Comparison of ENCODE assay signal across 8 cellular contexts in the genomic region with DNA sequence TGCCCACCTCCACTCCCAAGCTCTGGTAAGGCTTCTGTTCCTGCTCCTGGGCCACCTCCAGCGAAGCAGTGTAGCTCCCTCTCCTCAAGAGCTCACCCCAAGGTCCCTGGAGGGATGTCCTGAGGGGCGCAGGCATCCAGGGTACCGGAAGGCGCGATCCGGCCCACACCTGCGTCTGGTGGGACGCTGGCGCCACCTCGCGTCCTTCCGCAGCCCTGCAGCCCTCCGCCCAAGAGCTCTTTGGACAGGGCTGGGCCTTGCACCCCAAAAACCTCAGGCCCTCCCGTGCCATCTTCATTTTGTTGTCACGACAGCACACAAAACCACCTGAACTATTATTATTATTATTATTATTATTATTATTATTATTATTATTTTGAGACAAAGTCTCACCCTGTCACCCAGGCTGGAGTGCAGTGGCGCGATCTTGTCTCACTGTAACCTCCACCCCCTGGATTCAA. TPM values are rescaled to one million over a fixed set of nuclear protein-coding genes. Genes with fewer than 3 reads are reported as not detected.
A peak's percentile ranks its signal among the peaks of the same experiment; 100 is the strongest.
DNase-seq lines count a peak whose midpoint lies in the region; ATAC-seq and TF ChIP-seq lines count a peak whose summit lies in the region.

No MANE protein-coding gene starts in this region.

- TF ChIP-seq CTCF in GM23338 (conservative IDR thresholded peaks at IDR 0.05; ENCODE audit: low read depth in 2 of 2) = peak; percentile 69 to 99
- TF ChIP-seq CTCF in VCaP (conservative IDR thresholded peaks at IDR 0.05) = peak; percentile 91
- TF ChIP-seq CTCF in epithelial cell of esophagus (IDR thresholded peaks at IDR 0.05; ENCODE audit: insufficient read depth, low read depth, low read length, missing control alignments) = peak; percentile 79
- peak; percentile 6 to 80 (median 50) for TF ChIP-seq CTCF in spleen (IDR thresholded peaks at IDR 0.05 in 8 of 11, conservative IDR thresholded peaks at IDR 0.05 in 3 of 11)

- no peaks in the 10 kb centered on the region for H3K9me3 ChIP-seq in spleen

- H3K36me3 ChIP-seq in GM23338 (ENCODE audit: insufficient read depth) (no peaks in the 10 kb centered on the region), spleen (no peaks in the 10 kb centered on the region)

- no peaks in the 10 kb centered on the region for H3K79me2 ChIP-seq in GM23338 (replicated peaks; ENCODE audit: insufficient read depth)

- H3K27me3 ChIP-seq in GM23338 (ENCODE audit: insufficient read depth) (no peaks in the 10 kb centered on the region), spleen (replicated peaks in 1 of 7) (peaks cover 0 to 54% (median 4%) of the 10 kb centered on the region in 7 donors)

- H3K4me1 Mint-ChIP-seq in GM23338 = peaks cover 1% of the 10 kb centered on the region; the same call in 2 of the 3 replicates

- ATAC-seq in GM23338 = peak; percentile 90
- no peak for ATAC-seq in GM21717 (IDR thresholded peaks at IDR 0.05; ENCODE audit: unreplicated experiment)

- peaks cover 8% of the 10 kb centered on the region for H3K27me3 Mint-ChIP-seq in GM23338 (ENCODE audit: insufficient read depth, low read depth, poor library complexity)

- intact Hi-C loops in spleen (cut with DNase I; ENCODE audit: low total_unique reads) = no loop called here

- H3K4me3 Mint-ChIP-seq in GM23338 = no peak overlapping the region

- no peak overlapping the region for H3K4me3 ChIP-seq in GM23338
- H3K4me3 ChIP-seq in epithelial cell of esophagus (ENCODE audit: low read length) = no peak overlapping the region
- H3K4me3 ChIP-seq in spleen = no peak overlapping the region

- DNase-seq in CMK (ENCODE audit: low read depth) (peak; percentile 26), GM23338 (ENCODE audit: low spot score) (peak; percentile 79), epithelial cell of esophagus (ENCODE audit: low read depth) (peak; percentile 36), spleen (no peak), SHP77 treated with DMSO at 0.1 percent for 48 hours (lab: John Stamatoyannopoulos, UW) (no peak)
- DNase-seq in stimulated activated naive CD4-positive, alpha-beta T cell treated with Interleukin-2 at 50 U/mL for 16 hours (lab: John Stamatoyannopoulos, UW) = no peak

- no peaks in the 10 kb centered on the region; the same call in 2 of the 3 replicates for H3K36me3 Mint-ChIP-seq in GM23338 (ENCODE audit: low read depth)

- no peak for TF ChIP-seq POLR2A in spleen (IDR thresholded peaks at IDR 0.05)

- H3K27ac ChIP-seq in GM23338 (ENCODE audit: low read depth) (no peak overlapping the region), VCaP (no peak overlapping the region), spleen (no peak overlapping the region)

- 17 to 24% (median 17%) methylated on average over 15 to 17 of the region's 17 CpGs for WGBS in spleen, 5 donors

- H3K4me1 ChIP-seq in GM23338 (ENCODE audit: insufficient read depth) (no peaks in the 10 kb centered on the region; the same call in 1 of the 2 replicates), spleen (peaks cover 0 to 3% (median 0%) of the 10 kb centered on the region in 6 donors)

- no peak overlapping the region for H3K4me2 ChIP-seq in GM23338

- peak overlapping the region; percentile 94 for H2AFZ ChIP-seq in GM23338

- H4K20me1 ChIP-seq in GM23338 (replicated peaks; ENCODE audit: insufficient read depth) = no peaks in the 10 kb centered on the region

- 0 out of 2 replicates have a peak, but pooled peaks cover 3% of the 10 kb centered on the region for H3F3A ChIP-seq in GM23338 (replicated peaks; ENCODE audit: low read depth)

- H3K9me2 ChIP-seq in GM23338 (ENCODE audit: insufficient read depth) = no peaks in the 10 kb centered on the region

- H3K9me3 Mint-ChIP-seq in GM23338 = no peaks in the 10 kb centered on the region

- H3K27ac Mint-ChIP-seq in GM23338 = no peak overlapping the region

TF ChIP-seq in GM23338, 12 proteins besides CTCF, POLR2A, EP300 and RAD21:
- TF ChIP-seq JUNB (IDR thresholded peaks at IDR 0.05; ENCODE audit: unreplicated experiment) (no peak), CREB1 (CRISPR knock-in tag; IDR thresholded peaks at IDR 0.05; ENCODE audit: low read depth) (0 out of 2 replicates have a peak, but pooled peaks have one; percentile 12)
- TF ChIP-seq, protein P1, sequence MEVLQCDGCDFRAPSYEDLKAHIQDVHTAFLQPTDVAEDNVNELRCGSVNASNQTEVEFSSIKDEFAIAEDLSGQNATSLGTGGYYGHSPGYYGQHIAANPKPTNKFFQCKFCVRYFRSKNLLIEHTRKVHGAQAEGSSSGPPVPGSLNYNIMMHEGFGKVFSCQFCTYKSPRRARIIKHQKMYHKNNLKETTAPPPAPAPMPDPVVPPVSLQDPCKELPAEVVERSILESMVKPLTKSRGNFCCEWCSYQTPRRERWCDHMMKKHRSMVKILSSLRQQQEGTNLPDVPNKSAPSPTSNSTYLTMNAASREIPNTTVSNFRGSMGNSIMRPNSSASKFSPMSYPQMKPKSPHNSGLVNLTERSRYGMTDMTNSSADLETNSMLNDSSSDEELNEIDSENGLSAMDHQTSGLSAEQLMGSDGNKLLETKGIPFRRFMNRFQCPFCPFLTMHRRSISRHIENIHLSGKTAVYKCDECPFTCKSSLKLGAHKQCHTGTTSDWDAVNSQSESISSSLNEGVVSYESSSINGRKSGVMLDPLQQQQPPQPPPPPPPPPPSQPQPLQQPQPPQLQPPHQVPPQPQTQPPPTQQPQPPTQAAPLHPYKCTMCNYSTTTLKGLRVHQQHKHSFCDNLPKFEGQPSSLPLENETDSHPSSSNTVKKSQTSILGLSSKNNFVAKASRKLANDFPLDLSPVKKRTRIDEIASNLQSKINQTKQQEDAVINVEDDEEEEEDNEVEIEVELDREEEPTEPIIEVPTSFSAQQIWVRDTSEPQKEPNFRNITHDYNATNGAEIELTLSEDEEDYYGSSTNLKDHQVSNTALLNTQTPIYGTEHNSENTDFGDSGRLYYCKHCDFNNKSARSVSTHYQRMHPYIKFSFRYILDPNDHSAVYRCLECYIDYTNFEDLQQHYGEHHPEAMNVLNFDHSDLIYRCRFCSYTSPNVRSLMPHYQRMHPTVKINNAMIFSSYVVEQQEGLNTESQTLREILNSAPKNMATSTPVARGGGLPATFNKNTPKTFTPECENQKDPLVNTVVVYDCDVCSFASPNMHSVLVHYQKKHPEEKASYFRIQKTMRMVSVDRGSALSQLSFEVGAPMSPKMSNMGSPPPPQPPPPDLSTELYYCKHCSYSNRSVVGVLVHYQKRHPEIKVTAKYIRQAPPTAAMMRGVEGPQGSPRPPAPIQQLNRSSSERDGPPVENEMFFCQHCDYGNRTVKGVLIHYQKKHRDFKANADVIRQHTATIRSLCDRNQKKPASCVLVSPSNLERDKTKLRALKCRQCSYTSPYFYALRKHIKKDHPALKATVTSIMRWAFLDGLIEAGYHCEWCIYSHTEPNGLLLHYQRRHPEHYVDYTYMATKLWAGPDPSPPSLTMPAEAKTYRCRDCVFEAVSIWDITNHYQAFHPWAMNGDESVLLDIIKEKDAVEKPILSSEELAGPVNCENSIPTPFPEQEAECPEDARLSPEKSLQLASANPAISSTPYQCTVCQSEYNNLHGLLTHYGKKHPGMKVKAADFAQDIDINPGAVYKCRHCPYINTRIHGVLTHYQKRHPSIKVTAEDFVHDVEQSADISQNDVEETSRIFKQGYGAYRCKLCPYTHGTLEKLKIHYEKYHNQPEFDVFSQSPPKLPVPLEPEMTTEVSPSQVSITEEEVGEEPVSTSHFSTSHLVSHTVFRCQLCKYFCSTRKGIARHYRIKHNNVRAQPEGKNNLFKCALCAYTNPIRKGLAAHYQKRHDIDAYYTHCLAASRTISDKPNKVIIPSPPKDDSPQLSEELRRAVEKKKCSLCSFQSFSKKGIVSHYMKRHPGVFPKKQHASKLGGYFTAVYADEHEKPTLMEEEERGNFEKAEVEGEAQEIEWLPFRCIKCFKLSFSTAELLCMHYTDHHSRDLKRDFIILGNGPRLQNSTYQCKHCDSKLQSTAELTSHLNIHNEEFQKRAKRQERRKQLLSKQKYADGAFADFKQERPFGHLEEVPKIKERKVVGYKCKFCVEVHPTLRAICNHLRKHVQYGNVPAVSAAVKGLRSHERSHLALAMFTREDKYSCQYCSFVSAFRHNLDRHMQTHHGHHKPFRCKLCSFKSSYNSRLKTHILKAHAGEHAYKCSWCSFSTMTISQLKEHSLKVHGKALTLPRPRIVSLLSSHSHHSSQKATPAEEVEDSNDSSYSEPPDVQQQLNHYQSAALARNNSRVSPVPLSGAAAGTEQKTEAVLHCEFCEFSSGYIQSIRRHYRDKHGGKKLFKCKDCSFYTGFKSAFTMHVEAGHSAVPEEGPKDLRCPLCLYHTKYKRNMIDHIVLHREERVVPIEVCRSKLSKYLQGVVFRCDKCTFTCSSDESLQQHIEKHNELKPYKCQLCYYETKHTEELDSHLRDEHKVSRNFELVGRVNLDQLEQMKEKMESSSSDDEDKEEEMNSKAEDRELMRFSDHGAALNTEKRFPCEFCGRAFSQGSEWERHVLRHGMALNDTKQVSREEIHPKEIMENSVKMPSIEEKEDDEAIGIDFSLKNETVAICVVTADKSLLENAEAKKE (CRISPR knock-in tag; IDR thresholded peaks at IDR 0.05) = no peak

RNA-seq across cellular contexts. Expression of a gene that starts 49.2 kb away (rescaled TPM):
- total RNA-seq in GM23338 (2014; rRNA removed; shearing (Covaris generic)) = 0.03 TPM in 1 of 2 replicates, not detected in the other
- polyA plus RNA-seq in GM23338 (2016; fragmentation: Nextera tagmentation; extraction: Ambion mirVana) = not detected in 2 replicates
- not detected for total RNA-seq in spleen
- polyA plus RNA-seq in spleen = not detected

Comparison
In these comparisons a context has a peak if more than half of its experiments do, and no peak if none do; other contexts are left out.
1. DNase-seq: peak in CMK (single experiment), GM23338 (single experiment) and epithelial cell of esophagus (single experiment); none in spleen (single experiment), SHP77 treated with DMSO at 0.1 percent for 48 hours (single experiment) and stimulated activated naive CD4-positive, alpha-beta T cell treated with Interleukin-2 at 50 U/mL for 16 hours (single experiment).
2. Peak in every context shown above with its lines, with median percentiles within 50 percentile points of each other: CTCF ChIP-seq.